13 cellular contexts compared by ENCODE assay signal in the genomic region with DNA sequence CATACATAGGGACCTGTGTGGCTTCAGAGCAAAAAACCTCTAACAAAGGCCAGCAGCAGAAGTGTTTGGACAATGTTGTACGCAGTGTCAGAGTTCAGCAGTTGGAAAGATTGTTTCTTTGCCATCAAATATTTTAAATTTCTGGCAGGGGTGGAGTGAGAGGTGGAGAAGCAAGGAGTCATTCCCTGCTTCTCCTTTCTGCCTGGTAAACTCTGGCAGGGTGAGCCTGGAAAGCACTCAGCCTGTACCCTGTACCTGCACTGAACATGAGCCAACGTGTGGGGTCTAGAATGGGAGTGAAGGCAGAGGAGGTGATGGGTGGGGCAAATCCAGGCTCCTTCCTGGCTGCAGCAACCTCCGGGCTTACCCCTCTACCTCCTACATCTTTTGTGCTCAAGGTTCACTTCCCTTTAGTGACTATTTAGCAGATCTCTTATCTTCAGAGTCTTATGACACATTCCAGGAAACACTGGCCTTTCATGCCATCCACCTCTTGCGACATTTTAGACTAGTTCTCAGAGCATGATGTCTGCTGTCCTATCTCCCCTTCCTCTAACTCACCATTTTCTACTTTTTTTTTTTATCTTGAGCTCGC.
DNase-seq lines count a peak whose midpoint lies in the region; ATAC-seq and TF ChIP-seq lines count a peak whose summit lies in the region.
"Had no signal": no experiment of that assay in that cellular context is flagged by ENCODE, and none has a peak within 500 bp of the region (broad histone marks: within the 10 kb centered on the region; RNA-seq: fewer than 3 reads in every experiment).

No MANE protein-coding gene starts in this region.

- TF ChIP-seq CTCF in NB4 (IDR thresholded peaks at IDR 0.05; ENCODE audit: low read depth, low read length): no peak
- no peak for TF ChIP-seq CTCF in cardiac fibroblast (IDR thresholded peaks at IDR 0.05; ENCODE audit: low read depth, low read length)
- TF ChIP-seq CTCF in omental fat pad (IDR thresholded peaks at IDR 0.05): no peak

- ATAC-seq in omental fat pad (ENCODE audit: low FRiP score) (peak; percentile 68), GM19452 (IDR thresholded peaks at IDR 0.05; ENCODE audit: unreplicated experiment) (no peak)
- ATAC-seq: heart right ventricle had no signal

- no peak for TF ChIP-seq POLR2A in NB4 (IDR thresholded peaks at IDR 0.05; ENCODE audit: extremely low read depth, insufficient read length)

- peak; percentile 6 for DNase-seq in EH (ENCODE audit: low read depth)
- DNase-seq in NB4 (ENCODE audit: low read depth): peak; percentile 42
- peak; percentile 12 to 48 for DNase-seq in cardiac fibroblast (ENCODE audit: low read depth in 2 of 2)
- no peak for DNase-seq in omental fat pad (ENCODE audit: low spot score)
- no peak for DNase-seq in NCI-H2107 treated with DMSO at 0.1 percent for 48 hours (lab: John Stamatoyannopoulos, UW; ENCODE audit: unreplicated experiment)
- no peak for DNase-seq in NCI-H2029 treated with DMSO at 0.1 percent for 48 hours (lab: John Stamatoyannopoulos, UW)
- no peak for DNase-seq in inferior parietal cortex (ENCODE audit: extremely low spot score)
- DNase-seq: activated CD4-positive, alpha-beta T cell treated with anti-CD3 and anti-CD28 coated beads, Interleukin-2, amount 50 U/mL, for 1 hour; heart right ventricle; midbrain; SHP77 treated with DMSO at 0.1 percent for 48 hours had no signal

- no peak overlapping the region for H3K4me3 ChIP-seq in NB4 (ENCODE audit: low read depth, low read length)
- H3K4me3 ChIP-seq in cardiac fibroblast (replicated peaks in 1 of 2; ENCODE audit: low read depth in 2 of 2, low read length in 2 of 2): no peak overlapping the region
- H3K4me3 ChIP-seq: BLaER1, heart right ventricle had no signal

Comparison
In these comparisons a context has a peak if more than half of its experiments do, and no peak if none do; other contexts are left out.
1. DNase-seq: peak in EH (single experiment), NB4 (single experiment) and cardiac fibroblast (2 of 2); none in omental fat pad (single experiment), NCI-H2107 treated with DMSO at 0.1 percent for 48 hours (single experiment), NCI-H2029 treated with DMSO at 0.1 percent for 48 hours (single experiment) and inferior parietal cortex (single experiment).